14 cellular contexts compared by ENCODE assay signal in genomic region chr2:237737196-237737865, GRCh38.
DNase-seq lines count a peak whose midpoint lies in the region; ATAC-seq and TF ChIP-seq lines count a peak whose summit lies in the region.
"Had no signal": no experiment of that assay in that cellular context is flagged by ENCODE, and none has a peak within 500 bp of the region (broad histone marks: within the 10 kb centered on the region; RNA-seq: fewer than 3 reads in every experiment).

No MANE protein-coding gene starts in this region.

- H3K27ac ChIP-seq in cardiac muscle cell (peak overlapping the region; percentile 47), breast epithelium (peak overlapping the region; percentile 56 to 74), tibial artery (peak overlapping the region; percentile 68 to 77), brain microvascular endothelial cell (no peak overlapping the region)
- H3K27ac ChIP-seq in naive thymus-derived CD4-positive, alpha-beta T cell (ENCODE audit: low read depth, low read length): no peak overlapping the region
- H3K27ac ChIP-seq: right lobe of liver had no signal

- POLR2A ChIA-PET in naive thymus-derived CD4-positive, alpha-beta T cell (lab: Charles Lee): interaction anchor here (1.2 kb wide), 1 partner anchor 41 kb away, joined by 4 read pairs; no protein-coding TSS in a partner anchor

- intact Hi-C loops in Right ventricle myocardium superior (cut with DNase I) (no loop called here), breast epithelium (cut with DNase I; ENCODE audit: low total_unique reads) (no loop called here), tibial artery (cut with DNase I; ENCODE audit: low total_unique reads) (loop anchor here (5.0 kb wide), 1 partner anchor 35 kb away; no protein-coding TSS in a partner anchor)
- intact Hi-C loops in naive thymus-derived CD4-positive, alpha-beta T cell (cut with micrococcal nuclease): no loop called here

- DNase-seq in cardiac muscle cell (ENCODE audit: low read depth in 1 of 2, low spot score in 1 of 2) (no peak), Right ventricle myocardium superior (no peak), breast epithelium (ENCODE audit: low spot score in 2 of 2) (no peak), tibial artery (no peak), NCI-H510A (lab: John Stamatoyannopoulos, UW) (no peak), brain microvascular endothelial cell (no peak)
- no peak for DNase-seq in naive thymus-derived CD4-positive, alpha-beta T cell
- DNase-seq: activated CD4-positive, alpha-beta T cell treated with anti-CD3 and anti-CD28 coated beads, Interleukin-2, amount 10 ng/mL, durations not matched to agents 24 days and 14 days; MG63; NCI-H2081; nephron progenitor cell; right lobe of liver; stimulated activated naive CD8-positive, alpha-beta T cell treated with anti-CD3 and anti-CD28 coated beads, Interleukin-15, Interleukin-2, amounts not matched to agents 100 U/mL and 50 U/mL, for 24 hours had no signal

- H3K36me3 ChIP-seq in cardiac muscle cell (no peaks in the 10 kb centered on the region), breast epithelium (no peaks in the 10 kb centered on the region), tibial artery (peaks cover 6 to 12% (median 7%) of the 10 kb centered on the region in 3 donors), brain microvascular endothelial cell (replicated peaks) (peaks cover 6% of the 10 kb centered on the region)
- peaks cover 0 to 32% (median 11%) of the 10 kb centered on the region in 3 experiments for H3K36me3 ChIP-seq in naive thymus-derived CD4-positive, alpha-beta T cell (ENCODE audit: control insufficient read depth in 2 of 3, insufficient read depth in 3 of 3, low read length in 3 of 3)
- H3K36me3 ChIP-seq: right lobe of liver had no signal

- peaks cover 26 to 78% (median 59%) of the 10 kb centered on the region in 7 donors for H3K4me1 Mint-ChIP-seq in naive thymus-derived CD4-positive, alpha-beta T cell

- H3K27ac Mint-ChIP-seq in naive thymus-derived CD4-positive, alpha-beta T cell: peak overlapping the region; percentile 3 to 83 (median 65)
- H3K27ac Mint-ChIP-seq: activated CD4-positive, alpha-beta T cell treated with anti-CD3 and anti-CD28 coated beads, Interleukin-2, amount 10 ng/mL, durations not matched to agents 24 days and 14 days had no signal

- ATAC-seq in Right ventricle myocardium superior (ENCODE audit: poor library complexity): no peak
- ATAC-seq in naive thymus-derived CD4-positive, alpha-beta T cell: no peak
- no peak for ATAC-seq in GM18873 (IDR thresholded peaks at IDR 0.05; ENCODE audit: low FRiP score, unreplicated experiment)
- ATAC-seq: right lobe of liver; stimulated activated naive CD8-positive, alpha-beta T cell treated with anti-CD3 and anti-CD28 coated beads, Interleukin-15, Interleukin-2, amounts not matched to agents 100 U/mL and 50 U/mL, for 24 hours had no signal

- TF ChIP-seq CTCF in cardiac muscle cell (IDR thresholded peaks at IDR 0.05; ENCODE audit: low read depth, low read length) (no peak), breast epithelium (IDR thresholded peaks at IDR 0.05) (no peak), tibial artery (IDR thresholded peaks at IDR 0.05) (no peak), brain microvascular endothelial cell (IDR thresholded peaks at IDR 0.05; ENCODE audit: low read depth, low read length, missing control alignments) (no peak)

- H3K27me3 ChIP-seq in cardiac muscle cell (no peaks in the 10 kb centered on the region), breast epithelium (no peaks in the 10 kb centered on the region), tibial artery (no peaks in the 10 kb centered on the region), brain microvascular endothelial cell (replicated peaks) (no peaks in the 10 kb centered on the region)
- H3K27me3 ChIP-seq in naive thymus-derived CD4-positive, alpha-beta T cell (ENCODE audit: control insufficient read depth in 2 of 2, insufficient read depth in 2 of 2, low read length in 2 of 2): no peaks in the 10 kb centered on the region
- H3K27me3 ChIP-seq: MG63, right lobe of liver had no signal

- H3K9me3 ChIP-seq in cardiac muscle cell (ENCODE audit: low read depth) (no peaks in the 10 kb centered on the region), breast epithelium (no peaks in the 10 kb centered on the region), tibial artery (no peaks in the 10 kb centered on the region)
- no peaks in the 10 kb centered on the region for H3K9me3 ChIP-seq in naive thymus-derived CD4-positive, alpha-beta T cell (ENCODE audit: control insufficient read depth in 2 of 3, low read length in 3 of 3)
- H3K9me3 ChIP-seq: MG63, right lobe of liver had no signal

- peaks cover 4 to 11% (median 10%) of the 10 kb centered on the region in 5 donors for H3K36me3 Mint-ChIP-seq in naive thymus-derived CD4-positive, alpha-beta T cell

- H3K4me3 ChIP-seq in cardiac muscle cell (no peak overlapping the region), breast epithelium (no peak overlapping the region), tibial artery (no peak overlapping the region), brain microvascular endothelial cell (ENCODE audit: low read depth, low read length) (no peak overlapping the region)
- H3K4me3 ChIP-seq in naive thymus-derived CD4-positive, alpha-beta T cell (ENCODE audit: low read length): no peak overlapping the region
- H3K4me3 ChIP-seq: MG63, right lobe of liver had no signal

- no peak for TF ChIP-seq POLR2A in breast epithelium (IDR thresholded peaks at IDR 0.05)

- in situ Hi-C loops in brain microvascular endothelial cell (cut with HindIII; ENCODE audit: low pct_ligation_motif_present, low sequenced_read_pairs): no loop called here

- H3K9me3 Mint-ChIP-seq in naive thymus-derived CD4-positive, alpha-beta T cell: no peaks in the 10 kb centered on the region
- H3K9me3 Mint-ChIP-seq: activated CD4-positive, alpha-beta T cell treated with anti-CD3 and anti-CD28 coated beads, Interleukin-2, amount 10 ng/mL, durations not matched to agents 24 days and 14 days; nephron progenitor cell had no signal

- H3K4me1 ChIP-seq in cardiac muscle cell (ENCODE audit: low read depth) (peaks cover 33% of the 10 kb centered on the region), breast epithelium (peaks cover 0 to 10% of the 10 kb centered on the region in 2 donors), tibial artery (peaks cover 0 to 86% (median 53%) of the 10 kb centered on the region in 4 donors)
- peaks cover 6 to 9% of the 10 kb centered on the region in 2 donors for H3K4me1 ChIP-seq in naive thymus-derived CD4-positive, alpha-beta T cell (ENCODE audit: control insufficient read depth in 2 of 2, insufficient read depth in 2 of 2, low read length in 2 of 2)

- no peak overlapping the region for H3K4me3 Mint-ChIP-seq in naive thymus-derived CD4-positive, alpha-beta T cell
- H3K4me3 Mint-ChIP-seq: activated CD4-positive, alpha-beta T cell treated with anti-CD3 and anti-CD28 coated beads, Interleukin-2, amount 10 ng/mL, durations not matched to agents 24 days and 14 days; nephron progenitor cell had no signal

- CTCF ChIA-PET in naive thymus-derived CD4-positive, alpha-beta T cell (lab: Charles Lee): interaction anchor here (1.4 to 2.1 kb wide), 2 partner anchors 8 to 64 kb away, joined by 8 to 11 read pairs; no protein-coding TSS in a partner anchor

- H3K27me3 Mint-ChIP-seq in naive thymus-derived CD4-positive, alpha-beta T cell: no peaks in the 10 kb centered on the region
- H3K27me3 Mint-ChIP-seq: activated CD4-positive, alpha-beta T cell treated with anti-CD3 and anti-CD28 coated beads, Interleukin-2, amount 10 ng/mL, durations not matched to agents 24 days and 14 days had no signal

Comparison
In these comparisons a context has a peak if more than half of its experiments do, and no peak if none do; other contexts are left out.
1. H3K27ac ChIP-seq: peak in cardiac muscle cell (single experiment), breast epithelium (2 of 2) and tibial artery (2 of 2); none in naive thymus-derived CD4-positive, alpha-beta T cell (single experiment) and brain microvascular endothelial cell (single experiment).